Comparison of ENCODE assay signal across 1 cellular context in genomic region chr11:95254139-95254704, GRCh38.
TF ChIP-seq lines count a peak whose summit lies in the region.

No MANE protein-coding gene starts in this region.

TF ChIP-seq in HepG2, 621 proteins besides CTCF, POLR2A, EP300 and RAD21 (continued from another document):
- TF ChIP-seq HMGXB3 (CRISPR knock-in tag; IDR thresholded peaks at IDR 0.05; ENCODE audit: borderline replicate concordance): peak; percentile 96
- no peak for TF ChIP-seq TCF7 (IDR thresholded peaks at IDR 0.05; ENCODE audit: low read depth)
- TF ChIP-seq ZGPAT (CRISPR knock-in tag; IDR thresholded peaks at IDR 0.05): no peak
- TF ChIP-seq SMYD3 (CRISPR knock-in tag; IDR thresholded peaks at IDR 0.05): no peak
- peak; percentile 50; the same call in 1 of the 2 replicates for TF ChIP-seq NFYB (CRISPR knock-in tag; IDR thresholded peaks at IDR 0.05)
- TF ChIP-seq ZKSCAN5 (CRISPR knock-in tag; IDR thresholded peaks at IDR 0.05): no peak
- TF ChIP-seq NFYC (CRISPR knock-in tag; IDR thresholded peaks at IDR 0.05): peak; percentile 63
- no peak for TF ChIP-seq ATF5 (CRISPR knock-in tag; IDR thresholded peaks at IDR 0.05; ENCODE audit: low read depth)
- TF ChIP-seq ZBTB44 (CRISPR knock-in tag; IDR thresholded peaks at IDR 0.05): no peak
- TF ChIP-seq RFXAP (CRISPR knock-in tag; IDR thresholded peaks at IDR 0.05; ENCODE audit: borderline replicate concordance): peak; percentile 99
- TF ChIP-seq PHF21A (CRISPR knock-in tag; IDR thresholded peaks at IDR 0.05): no peak
- no peak for TF ChIP-seq KDM1A (CRISPR knock-in tag; IDR thresholded peaks at IDR 0.05)
- TF ChIP-seq ZBTB42 (CRISPR knock-in tag; IDR thresholded peaks at IDR 0.05): no peak
- no peak for TF ChIP-seq CAMTA2 (CRISPR knock-in tag; IDR thresholded peaks at IDR 0.05; ENCODE audit: borderline replicate concordance)
- no peak for TF ChIP-seq ZNF264 (CRISPR knock-in tag; IDR thresholded peaks at IDR 0.05)
- peak; percentile 90 for TF ChIP-seq RFXANK (CRISPR knock-in tag; IDR thresholded peaks at IDR 0.05)
- TF ChIP-seq RFX5 (IDR thresholded peaks at IDR 0.05; ENCODE audit: low read depth, low read length): peak; percentile 98
- no peak for TF ChIP-seq ZNF138 (CRISPR knock-in tag; IDR thresholded peaks at IDR 0.05; ENCODE audit: low read depth)
- TF ChIP-seq FOSL2 (CRISPR knock-in tag; IDR thresholded peaks at IDR 0.05): peak; percentile 44
- TF ChIP-seq POLR2G (IDR thresholded peaks at IDR 0.05; ENCODE audit: low read depth, low read length): no peak
- no peak for TF ChIP-seq U2AF1 (optimal IDR thresholded peaks at IDR 0.05; ENCODE audit: low read depth, low read length)
